ENCODE assay signal across 17 cellular contexts in genomic region chr3:108719178-108719577, GRCh38. TPM values are rescaled to one million over a fixed set of nuclear protein-coding genes. Genes with fewer than 3 reads are reported as not detected.
DNase-seq lines count a peak whose midpoint lies in the region; ATAC-seq and TF ChIP-seq lines count a peak whose summit lies in the region.
"Had no signal": no experiment of that assay in that cellular context is flagged by ENCODE, and none has a peak within 500 bp of the region (broad histone marks: within the 10 kb centered on the region; RNA-seq: fewer than 3 reads in every experiment).

No MANE protein-coding gene starts in this region.

- no peak for ATAC-seq in activated CD8-positive, alpha-beta T cell treated with anti-CD3 and anti-CD28 coated beads, Interleukin-2, amount 10 ng/mL, durations not matched to agents 7 days and 5 days
- ATAC-seq: HCT116 had no signal

- H3K4me2 ChIP-seq in Loucy (ENCODE audit: low read depth, low read length, poor library complexity, severe bottlenecking) = peak overlapping the region; percentile 15
- H3K4me2 ChIP-seq: BLaER1 treated with 17β-estradiol and CSF1 and Interleukin-3, amounts not matched to agents 10 nM and 100 nM; KMS-11 had no signal

- H2AFZ ChIP-seq in Loucy (ENCODE audit: low read length) = no peak overlapping the region
- H2AFZ ChIP-seq: GM23248 had no signal

- H3K4me3 ChIP-seq in Loucy (ENCODE audit: low read length, poor library complexity, severe bottlenecking) = no peak overlapping the region
- H3K4me3 ChIP-seq: BLaER1 treated with 17β-estradiol and CSF1 and Interleukin-3, amounts not matched to agents 10 nM and 100 nM; GM23248 had no signal

- CTCF ChIA-PET in activated CD8-positive, alpha-beta T cell treated with anti-CD3 and anti-CD28 coated beads, Interleukin-2, amount 10 ng/mL, durations not matched to agents 7 days and 5 days (lab: Charles Lee) = no interaction called here

- H4K20me1 ChIP-seq in Loucy (ENCODE audit: insufficient read depth, low read length, poor library complexity, severe bottlenecking) = no peaks in the 10 kb centered on the region
- H4K20me1 ChIP-seq: BLaER1 treated with 17β-estradiol and CSF1 and Interleukin-3, amounts not matched to agents 10 nM and 100 nM had no signal

- H3K4me1 Mint-ChIP-seq in nephron (peaks cover 17% of the 10 kb centered on the region), HFFc6 (ENCODE audit: low read depth) (no peaks in the 10 kb centered on the region; the same call in 1 of the 2 replicates)
- peaks cover 11% of the 10 kb centered on the region for H3K4me1 Mint-ChIP-seq in activated CD8-positive, alpha-beta T cell treated with anti-CD3 and anti-CD28 coated beads, Interleukin-2, amount 10 ng/mL, durations not matched to agents 7 days and 5 days (ENCODE audit: low read depth)

- H3F3A ChIP-seq in Loucy (ENCODE audit: low read depth) = no peaks in the 10 kb centered on the region

- no peaks in the 10 kb centered on the region for H3K9me2 ChIP-seq in Loucy (replicated peaks; ENCODE audit: low read depth, low read length)

- no peaks in the 10 kb centered on the region for H3K36me3 ChIP-seq in Loucy (ENCODE audit: insufficient read depth, low read length)
- H3K36me3 ChIP-seq: BLaER1 treated with 17β-estradiol and CSF1 and Interleukin-3, amounts not matched to agents 10 nM and 100 nM had no signal

- peaks cover 8% of the 10 kb centered on the region for H3K4me1 ChIP-seq in Loucy (ENCODE audit: insufficient read depth, low read length, poor library complexity, severe bottlenecking)

- DNase-seq in A172 (ENCODE audit: low spot score) = peak; percentile 3
- DNase-seq in dermis blood vessel endothelial cell = peak; percentile 1
- no peak for DNase-seq in HFFc6
- DNase-seq in C1 segment of cervical spinal cord (lab: John Stamatoyannopoulos, UW) = no peak
- DNase-seq in activated CD8-positive, alpha-beta T cell treated with anti-CD3 and anti-CD28 coated beads, Interleukin-2, amount 10 ng/mL, durations not matched to agents 7 days and 5 days = no peak
- DNase-seq: ACHN; Calu3; CD4-positive, alpha-beta T cell; DMS 273 treated with DMSO at 0.1 percent for 48 hours; GM23248 had no signal

- TF ChIP-seq CTCF in Loucy (conservative IDR thresholded peaks at IDR 0.05; ENCODE audit: low read length) (no peak), nephron (IDR thresholded peaks at IDR 0.05; ENCODE audit: unreplicated experiment in 3 of 3) (no peak), HFFc6 (IDR thresholded peaks at IDR 0.05) (no peak)

- H3K9ac ChIP-seq in Loucy (ENCODE audit: low read depth, low read length, poor library complexity, severe bottlenecking) = no peak overlapping the region
- H3K9ac ChIP-seq: BLaER1 treated with 17β-estradiol and CSF1 and Interleukin-3, amounts not matched to agents 10 nM and 100 nM; GM23248; KMS-11 had no signal

- H3K79me2 ChIP-seq in Loucy (ENCODE audit: insufficient read depth, low read length) = no peaks in the 10 kb centered on the region

- H3K27me3 Mint-ChIP-seq in nephron (ENCODE audit: low read depth) (no peaks in the 10 kb centered on the region), HFFc6 (ENCODE audit: insufficient read depth) (peaks cover 4% of the 10 kb centered on the region; the same call in 1 of the 2 replicates)
- H3K27me3 Mint-ChIP-seq in activated CD8-positive, alpha-beta T cell treated with anti-CD3 and anti-CD28 coated beads, Interleukin-2, amount 10 ng/mL, durations not matched to agents 7 days and 5 days (ENCODE audit: low read depth) = no peaks in the 10 kb centered on the region
- H3K27me3 Mint-ChIP-seq: CD4-positive, alpha-beta T cell had no signal

- H3K4me3 Mint-ChIP-seq in nephron = no peak overlapping the region
- H3K4me3 Mint-ChIP-seq in HFFc6 = no peak overlapping the region
- no peak overlapping the region for H3K4me3 Mint-ChIP-seq in activated CD8-positive, alpha-beta T cell treated with anti-CD3 and anti-CD28 coated beads, Interleukin-2, amount 10 ng/mL, durations not matched to agents 7 days and 5 days
- H3K4me3 Mint-ChIP-seq: CD4-positive, alpha-beta T cell; IgD-negative memory B cell had no signal

- peak overlapping the region in 2 of 3 experiments; percentile 40 to 41 for H3K27ac Mint-ChIP-seq in nephron
- no peak overlapping the region for H3K27ac Mint-ChIP-seq in HFFc6
- no peak overlapping the region for H3K27ac Mint-ChIP-seq in activated CD8-positive, alpha-beta T cell treated with anti-CD3 and anti-CD28 coated beads, Interleukin-2, amount 10 ng/mL, durations not matched to agents 7 days and 5 days
- H3K27ac Mint-ChIP-seq: CD4-positive, alpha-beta T cell; IgD-negative memory B cell had no signal

- H3K9me3 Mint-ChIP-seq in nephron (no peaks in the 10 kb centered on the region), HFFc6 (no peaks in the 10 kb centered on the region)
- H3K9me3 Mint-ChIP-seq in activated CD8-positive, alpha-beta T cell treated with anti-CD3 and anti-CD28 coated beads, Interleukin-2, amount 10 ng/mL, durations not matched to agents 7 days and 5 days (ENCODE audit: insufficient read depth) = peaks cover 10% of the 10 kb centered on the region
- H3K9me3 Mint-ChIP-seq: CD4-positive, alpha-beta T cell had no signal

- POLR2A ChIA-PET in activated CD8-positive, alpha-beta T cell treated with anti-CD3 and anti-CD28 coated beads, Interleukin-2, amount 10 ng/mL, durations not matched to agents 7 days and 5 days (lab: Charles Lee) = no interaction called here

- H3K36me3 Mint-ChIP-seq in nephron (ENCODE audit: low read depth) = no peaks in the 10 kb centered on the region
- no peaks in the 10 kb centered on the region for H3K36me3 Mint-ChIP-seq in HFFc6 (ENCODE audit: low read depth)
- no peaks in the 10 kb centered on the region for H3K36me3 Mint-ChIP-seq in activated CD8-positive, alpha-beta T cell treated with anti-CD3 and anti-CD28 coated beads, Interleukin-2, amount 10 ng/mL, durations not matched to agents 7 days and 5 days (ENCODE audit: low read depth)

- H3K27me3 ChIP-seq in Loucy (ENCODE audit: insufficient read depth, low read length, poor library complexity, severe bottlenecking) = no peaks in the 10 kb centered on the region
- H3K27me3 ChIP-seq: BLaER1 treated with 17β-estradiol and CSF1 and Interleukin-3, amounts not matched to agents 10 nM and 100 nM had no signal

- H3K9me3 ChIP-seq in Loucy (ENCODE audit: insufficient read depth, low read depth, low read length) = no peaks in the 10 kb centered on the region

RNA-seq across cellular contexts. Expression of gene RETNLB, which starts 38.0 kb away (rescaled TPM):
- total RNA-seq in A172 (2014; rRNA removed; shearing (Covaris generic)) = not detected in 2 replicates
- total RNA-seq in dermis blood vessel endothelial cell = not detected in 2 replicates
- not detected for total RNA-seq in HFFc6 (2021; fragmentation: NEBNext Ultra II Directional; extraction: Animal tissue kit (Norgen Biotek cat#: 25700))
- total RNA-seq in activated CD8-positive, alpha-beta T cell treated with anti-CD3 and anti-CD28 coated beads, Interleukin-2, amount 10 ng/mL, durations not matched to agents 7 days and 5 days = not detected
- total RNA-seq: Calu3; CD4-positive, alpha-beta T cell; Daoy; GM23248 had no signal

Comparison
In these comparisons a context has a peak if more than half of its experiments do, and no peak if none do; other contexts are left out.
1. DNase-seq: peak in A172 (single experiment) and dermis blood vessel endothelial cell (single experiment); none in HFFc6 (single experiment), C1 segment of cervical spinal cord (0 of 14) and activated CD8-positive, alpha-beta T cell treated with anti-CD3 and anti-CD28 coated beads, Interleukin-2, amount 10 ng/mL, durations not matched to agents 7 days and 5 days (single experiment).
2. H3K27ac Mint-ChIP-seq: peak in nephron (2 of 3); none in HFFc6 (single experiment) and activated CD8-positive, alpha-beta T cell treated with anti-CD3 and anti-CD28 coated beads, Interleukin-2, amount 10 ng/mL, durations not matched to agents 7 days and 5 days (single experiment).